Comparison of ENCODE assay signal across 29 cellular contexts in the genomic region with DNA sequence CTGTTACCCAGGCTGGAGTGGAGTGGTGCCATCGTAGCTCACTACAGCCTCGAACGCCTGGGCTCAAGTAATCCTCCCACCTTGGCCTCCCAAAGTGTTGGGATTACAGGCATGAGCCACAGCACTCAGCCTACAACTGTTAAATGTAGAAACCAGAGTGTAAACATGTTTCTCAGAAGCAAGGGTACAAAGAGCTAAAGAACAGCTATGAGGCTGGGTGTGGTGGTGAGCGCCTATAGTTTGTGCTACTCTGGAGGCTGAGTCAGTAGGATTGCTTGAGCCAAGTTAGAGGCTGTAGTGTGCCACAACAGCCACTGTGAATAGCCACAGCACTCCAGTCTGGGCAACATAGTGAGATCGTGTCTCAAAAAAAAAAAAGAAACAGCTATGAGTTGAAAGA.
"Had no signal": no experiment of that assay in that cellular context is flagged by ENCODE, and none has a peak within 500 bp of the region (broad histone marks: within the 10 kb centered on the region; RNA-seq: fewer than 3 reads in every experiment).

No MANE protein-coding gene starts in this region.

- H3K27ac Mint-ChIP-seq: activated CD4-positive, alpha-beta memory T cell treated with anti-CD3 and anti-CD28 coated beads for 36 hours; activated naive CD4-positive, alpha-beta T cell treated with anti-CD3 and anti-CD28 coated beads, Interleukin-2, amount 50 U/mL, for 72 hours; activated T-cell treated with anti-CD3 and anti-CD28 coated beads, Interleukin-2, amount 50 U/mL, for 72 hours; activated T-helper 17 cell treated with anti-CD3 and anti-CD28 coated beads, Interleukin-2, amount 50 U/mL, for 72 hours had no signal

- H3K4me1 Mint-ChIP-seq: activated T-helper 17 cell treated with anti-CD3 and anti-CD28 coated beads, Interleukin-2, amount 50 U/mL, for 72 hours had no signal

- FAIRE-seq: astrocyte, TTC549 had no signal

- H3K4me3 Mint-ChIP-seq: activated CD4-positive, alpha-beta memory T cell treated with anti-CD3 and anti-CD28 coated beads for 36 hours; activated T-cell treated with anti-CD3 and anti-CD28 coated beads, Interleukin-2, amount 50 U/mL, for 72 hours; activated T-helper 17 cell treated with anti-CD3 and anti-CD28 coated beads, Interleukin-2, amount 50 U/mL, for 72 hours had no signal

- H3K27me3 ChIP-seq: adrenal gland, body of pancreas, breast epithelium, MG63, SJCRH30 had no signal

- H3K9me3 ChIP-seq: body of pancreas, SJCRH30 had no signal

- H3K36me3 ChIP-seq: adrenal gland, breast epithelium, MG63, SJCRH30 had no signal

- H3K27me3 Mint-ChIP-seq: activated CD4-positive, alpha-beta memory T cell treated with anti-CD3 and anti-CD28 coated beads for 36 hours; activated T-helper 17 cell treated with anti-CD3 and anti-CD28 coated beads, Interleukin-2, amount 50 U/mL, for 72 hours had no signal

- H3K4me3 ChIP-seq: adrenal gland, body of pancreas, breast epithelium, MG63, SJCRH30, SK-N-MC had no signal

- H3K27ac ChIP-seq: adrenal gland, body of pancreas, breast epithelium, SJCRH30, SK-N-MC had no signal

- H3K4me1 ChIP-seq: SJCRH30 had no signal

- H3K36me3 Mint-ChIP-seq: activated CD4-positive, alpha-beta memory T cell treated with anti-CD3 and anti-CD28 coated beads for 36 hours; activated naive CD4-positive, alpha-beta T cell treated with anti-CD3 and anti-CD28 coated beads, Interleukin-2, amount 50 U/mL, for 72 hours had no signal

- DNase-seq: activated CD4-positive, alpha-beta memory T cell treated with anti-CD3 and anti-CD28 coated beads for 36 hours; activated CD4-positive, alpha-beta T cell treated with anti-CD3 and anti-CD28 coated beads, Interleukin-2, amount 50 U/mL, for 1 hour; activated effector memory CD4-positive, alpha-beta T cell treated with anti-CD3 and anti-CD28 coated beads, Interleukin-2, amount 50 U/mL, for 16 hours; activated naive CD4-positive, alpha-beta T cell; activated T-cell treated with anti-CD3 and anti-CD28 coated beads, Interleukin-2, amount 50 U/mL, for 1 hour; activated T-cell treated with anti-CD3 and anti-CD28 coated beads, Interleukin-2, amount 50 U/mL, for 72 hours; adrenal gland; body of pancreas; Kasumi-1; KG1; MG63; NCI-H1048; NCI-H1105 treated with DMSO at 0.1 percent for 48 hours; NCI-H1436; NCI-H1694; NCI-H1930; NCI-H2081 treated with DMSO at 0.1 percent for 48 hours; NCI-H345; NCI-H524 treated with DMSO at 0.1 percent for 48 hours; SHP77; SJCRH30; T1000 had no signal

- ATAC-seq: activated naive CD4-positive, alpha-beta T cell treated with anti-CD3 and anti-CD28 coated beads, Interleukin-2, amount 50 U/mL, for 72 hours; activated T-cell treated with anti-CD3 and anti-CD28 coated beads, Interleukin-2, amount 50 U/mL, for 72 hours; activated T-helper 17 cell treated with anti-CD3 and anti-CD28 coated beads, Interleukin-2, amount 50 U/mL, for 72 hours; body of pancreas; Panc1 had no signal
